ENCODE assay signal across 8 cellular contexts in the genomic region with DNA sequence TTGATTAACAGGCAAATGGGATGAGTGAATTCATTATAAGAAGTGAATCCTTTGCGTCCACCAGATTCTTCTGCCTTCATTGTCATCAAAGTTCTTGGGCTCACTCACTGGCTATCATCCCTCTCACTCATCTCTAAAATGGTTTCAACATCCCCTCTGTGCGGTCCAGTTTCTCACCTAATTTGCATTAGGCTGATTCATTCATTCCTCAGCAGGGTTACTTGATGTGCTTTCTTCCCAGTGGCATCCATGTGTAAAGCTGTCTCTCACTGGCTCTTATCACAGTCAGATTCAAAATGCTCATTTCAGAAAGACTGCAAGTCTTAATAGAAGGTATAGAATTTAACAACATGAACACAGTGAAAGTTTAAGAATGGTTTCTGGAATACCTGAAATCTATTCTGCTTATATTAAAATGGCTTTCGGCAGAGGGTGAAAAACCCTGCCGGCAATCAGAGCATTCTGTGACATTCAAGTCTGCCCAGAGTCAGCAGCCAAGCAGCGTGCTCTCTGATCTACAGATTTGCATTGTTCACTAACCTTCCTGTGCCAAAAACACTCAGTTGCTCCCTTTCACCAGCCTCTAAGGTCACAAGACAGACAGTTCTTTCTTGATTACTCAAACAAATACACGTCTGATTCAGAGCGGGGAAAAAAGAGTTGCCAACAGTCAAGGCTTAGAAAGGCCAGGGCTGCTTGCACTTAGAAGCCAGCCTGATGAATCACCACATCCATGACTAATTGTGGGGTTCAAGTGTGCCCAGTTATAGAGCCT.
A peak's percentile ranks its signal among the peaks of the same experiment; 100 is the strongest.
DNase-seq lines count a peak whose midpoint lies in the region; ATAC-seq and TF ChIP-seq lines count a peak whose summit lies in the region.

No MANE protein-coding gene starts in this region.

- no peak for TF ChIP-seq CTCF in activated CD8-positive, alpha-beta T cell treated with anti-CD3 and anti-CD28 coated beads for 36 hours (IDR thresholded peaks at IDR 0.05)

- H3K4me3 Mint-ChIP-seq in activated CD8-positive, alpha-beta T cell treated with anti-CD3 and anti-CD28 coated beads for 36 hours, result no peak overlapping the region
- no peak overlapping the region for H3K4me3 Mint-ChIP-seq in activated CD8-positive, alpha-beta T cell treated with anti-CD3 and anti-CD28 coated beads, Interleukin-2, amount 10 ng/mL, durations not matched to agents 7 days and 5 days

- DNase-seq in activated CD8-positive, alpha-beta T cell treated with anti-CD3 and anti-CD28 coated beads for 36 hours, result peak; percentile 28
- no peak for DNase-seq in activated CD8-positive, alpha-beta T cell treated with anti-CD3 and anti-CD28 coated beads, Interleukin-2, amount 10 ng/mL, durations not matched to agents 7 days and 5 days
- peak; percentile 100 for DNase-seq in SK-MEL-5 (ENCODE audit: low read depth, low spot score)
- DNase-seq in fibroblast of peridontal ligament (ENCODE audit: extremely low read depth), result peak; percentile 100
- DNase-seq in pons (ENCODE audit: low spot score), result peak; percentile 96
- DNase-seq in NCI-H1694 treated with DMSO at 0.1 percent for 48 hours (lab: John Stamatoyannopoulos, UW), result no peak
- DNase-seq in COLO668 (lab: John Stamatoyannopoulos, UW; ENCODE audit: unreplicated experiment), result no peak

- in situ Hi-C loops in SK-MEL-5 (cut with HindIII; ENCODE audit: low pct_unique_long_range_greater_than_20kb, low sequenced_read_pairs), result no loop called here

- ATAC-seq in activated CD8-positive, alpha-beta T cell treated with anti-CD3 and anti-CD28 coated beads for 36 hours, result peak; percentile 88
- no peak for ATAC-seq in activated CD8-positive, alpha-beta T cell treated with anti-CD3 and anti-CD28 coated beads, Interleukin-2, amount 10 ng/mL, durations not matched to agents 7 days and 5 days
- ATAC-seq in HG02870 (IDR thresholded peaks at IDR 0.05; ENCODE audit: unreplicated experiment), result peak; percentile 90

- H3K4me1 Mint-ChIP-seq in activated CD8-positive, alpha-beta T cell treated with anti-CD3 and anti-CD28 coated beads for 36 hours (ENCODE audit: low read depth), result no peaks in the 10 kb centered on the region
- H3K4me1 Mint-ChIP-seq in activated CD8-positive, alpha-beta T cell treated with anti-CD3 and anti-CD28 coated beads, Interleukin-2, amount 10 ng/mL, durations not matched to agents 7 days and 5 days (ENCODE audit: low read depth), result no peaks in the 10 kb centered on the region

- POLR2A ChIA-PET in activated CD8-positive, alpha-beta T cell treated with anti-CD3 and anti-CD28 coated beads for 36 hours (lab: Charles Lee), result no interaction called here
- POLR2A ChIA-PET in activated CD8-positive, alpha-beta T cell treated with anti-CD3 and anti-CD28 coated beads, Interleukin-2, amount 10 ng/mL, durations not matched to agents 7 days and 5 days (lab: Charles Lee), result no interaction called here

- no peaks in the 10 kb centered on the region for H3K36me3 Mint-ChIP-seq in activated CD8-positive, alpha-beta T cell treated with anti-CD3 and anti-CD28 coated beads for 36 hours (ENCODE audit: low read depth)
- no peaks in the 10 kb centered on the region for H3K36me3 Mint-ChIP-seq in activated CD8-positive, alpha-beta T cell treated with anti-CD3 and anti-CD28 coated beads, Interleukin-2, amount 10 ng/mL, durations not matched to agents 7 days and 5 days (ENCODE audit: low read depth)

- H3K27me3 Mint-ChIP-seq in activated CD8-positive, alpha-beta T cell treated with anti-CD3 and anti-CD28 coated beads for 36 hours, result peaks cover 9% of the 10 kb centered on the region
- peaks cover 4% of the 10 kb centered on the region for H3K27me3 Mint-ChIP-seq in activated CD8-positive, alpha-beta T cell treated with anti-CD3 and anti-CD28 coated beads, Interleukin-2, amount 10 ng/mL, durations not matched to agents 7 days and 5 days (ENCODE audit: low read depth)

- CTCF ChIA-PET in activated CD8-positive, alpha-beta T cell treated with anti-CD3 and anti-CD28 coated beads for 36 hours (lab: Charles Lee), result no interaction called here
- CTCF ChIA-PET in activated CD8-positive, alpha-beta T cell treated with anti-CD3 and anti-CD28 coated beads, Interleukin-2, amount 10 ng/mL, durations not matched to agents 7 days and 5 days (lab: Charles Lee), result no interaction called here

- intact Hi-C loops in activated CD8-positive, alpha-beta T cell treated with anti-CD3 and anti-CD28 coated beads for 36 hours (cut with micrococcal nuclease), result no loop called here

- peak overlapping the region; percentile 28 for H3K27ac Mint-ChIP-seq in activated CD8-positive, alpha-beta T cell treated with anti-CD3 and anti-CD28 coated beads for 36 hours
- H3K27ac Mint-ChIP-seq in activated CD8-positive, alpha-beta T cell treated with anti-CD3 and anti-CD28 coated beads, Interleukin-2, amount 10 ng/mL, durations not matched to agents 7 days and 5 days, result no peak overlapping the region

- H3K9me3 Mint-ChIP-seq in activated CD8-positive, alpha-beta T cell treated with anti-CD3 and anti-CD28 coated beads for 36 hours, result peaks cover 2% of the 10 kb centered on the region
- no peaks in the 10 kb centered on the region for H3K9me3 Mint-ChIP-seq in activated CD8-positive, alpha-beta T cell treated with anti-CD3 and anti-CD28 coated beads, Interleukin-2, amount 10 ng/mL, durations not matched to agents 7 days and 5 days (ENCODE audit: insufficient read depth)

Comparison
In these comparisons a context has a peak if more than half of its experiments do, and no peak if none do; other contexts are left out.
1. DNase-seq: peak in activated CD8-positive, alpha-beta T cell treated with anti-CD3 and anti-CD28 coated beads for 36 hours (single experiment), SK-MEL-5 (single experiment), fibroblast of peridontal ligament (single experiment) and pons (single experiment); none in activated CD8-positive, alpha-beta T cell treated with anti-CD3 and anti-CD28 coated beads, Interleukin-2, amount 10 ng/mL, durations not matched to agents 7 days and 5 days (single experiment), NCI-H1694 treated with DMSO at 0.1 percent for 48 hours (single experiment) and COLO668 (single experiment).